In genomic region chr22:23072035-23072910, GRCh38 we compare ENCODE assay signal across 12 cellular contexts. TPM values are rescaled to one million over a fixed set of nuclear protein-coding genes. Genes with fewer than 3 reads are reported as not detected.
DNase-seq lines count a peak whose midpoint lies in the region; ATAC-seq and TF ChIP-seq lines count a peak whose summit lies in the region.
"Had no signal": no experiment of that assay in that cellular context is flagged by ENCODE, and none has a peak within 500 bp of the region (broad histone marks: within the 10 kb centered on the region; RNA-seq: fewer than 3 reads in every experiment).

No MANE protein-coding gene starts in this region.

- no peak overlapping the region for H3K4me3 Mint-ChIP-seq in activated CD4-positive, alpha-beta T cell treated with anti-CD3 and anti-CD28 coated beads, Interleukin-2, amount 10 ng/mL, durations not matched to agents 7 days and 5 days
- H3K4me3 Mint-ChIP-seq in activated T-helper 1 cell treated with anti-CD3 and anti-CD28 coated beads, Interleukin-12 subunit alpha, Interleukin-12 subunit beta, Interleukin-2, Interleukin-4 antibody, amounts not matched to agents 30 ng/mL and 10 ng/mL and 1 ng/mL, durations not matched to agents 14 hours and 24 hours and 36 hours: peak overlapping the region; percentile 2

- TF ChIP-seq CTCF in lower lobe of right lung (IDR thresholded peaks at IDR 0.05) (no peak), stomach (IDR thresholded peaks at IDR 0.05) (no peak)

- H3K9me3 Mint-ChIP-seq in activated CD4-positive, alpha-beta T cell treated with anti-CD3 and anti-CD28 coated beads, Interleukin-2, amount 10 ng/mL, durations not matched to agents 7 days and 5 days: no peaks in the 10 kb centered on the region
- H3K9me3 Mint-ChIP-seq in activated T-helper 1 cell treated with anti-CD3 and anti-CD28 coated beads, Interleukin-12 subunit alpha, Interleukin-12 subunit beta, Interleukin-2, Interleukin-4 antibody, amounts not matched to agents 30 ng/mL and 10 ng/mL and 1 ng/mL, durations not matched to agents 14 hours and 24 hours and 36 hours: no peaks in the 10 kb centered on the region
- H3K9me3 Mint-ChIP-seq: stimulated activated naive CD8-positive, alpha-beta T cell treated with anti-CD3 and anti-CD28 coated beads, Interleukin-15, Interleukin-2, amounts not matched to agents 100 ng/mL and 50 ng/mL, for 24 hours had no signal

- H3K27ac ChIP-seq in lower lobe of right lung (no peak overlapping the region), stomach (peak overlapping the region in 4 of 5 donors; percentile 62 to 82 (median 72))
- H3K27ac ChIP-seq: A549, neutrophil had no signal

- peaks cover 19% of the 10 kb centered on the region for H3K27me3 ChIP-seq in lower lobe of right lung (ENCODE audit: low read depth)
- peaks cover 0 to 16% (median 4%) of the 10 kb centered on the region in 3 donors for H3K27me3 ChIP-seq in stomach

- H3K27me3 Mint-ChIP-seq in activated CD4-positive, alpha-beta T cell treated with anti-CD3 and anti-CD28 coated beads, Interleukin-2, amount 10 ng/mL, durations not matched to agents 7 days and 5 days: peaks cover 40% of the 10 kb centered on the region
- peaks cover 36% of the 10 kb centered on the region for H3K27me3 Mint-ChIP-seq in activated T-helper 1 cell treated with anti-CD3 and anti-CD28 coated beads, Interleukin-12 subunit alpha, Interleukin-12 subunit beta, Interleukin-2, Interleukin-4 antibody, amounts not matched to agents 30 ng/mL and 10 ng/mL and 1 ng/mL, durations not matched to agents 14 hours and 24 hours and 36 hours (ENCODE audit: insufficient read depth)

- no peak for ATAC-seq in lower lobe of right lung
- ATAC-seq in GM18870 (IDR thresholded peaks at IDR 0.05; ENCODE audit: unreplicated experiment): no peak
- no peak for ATAC-seq in GM19328 (IDR thresholded peaks at IDR 0.05; ENCODE audit: unreplicated experiment)
- no peak for ATAC-seq in HG03095 (IDR thresholded peaks at IDR 0.05; ENCODE audit: unreplicated experiment)
- ATAC-seq: A549 had no signal

- peaks cover 16% of the 10 kb centered on the region for H3K4me1 ChIP-seq in lower lobe of right lung
- peaks cover 23 to 54% (median 34%) of the 10 kb centered on the region in 4 donors for H3K4me1 ChIP-seq in stomach

- POLR2A ChIA-PET in activated CD4-positive, alpha-beta T cell treated with anti-CD3 and anti-CD28 coated beads, Interleukin-2, amount 10 ng/mL, durations not matched to agents 7 days and 5 days (lab: Charles Lee): no interaction called here

- 72 to 85% (median 82%) methylated on average over 10 to 11 of the region's 11 CpGs for WGBS in stomach, 5 donors

- no peak for DNase-seq in activated CD4-positive, alpha-beta T cell treated with anti-CD3 and anti-CD28 coated beads, Interleukin-2, amount 10 ng/mL, durations not matched to agents 7 days and 5 days
- no peak for DNase-seq in activated CD4-positive, alpha-beta T cell treated with anti-CD3 and anti-CD28 coated beads, Interleukin-2, amount 50 U/mL, for 1 hour
- no peak for DNase-seq in activated T-helper 1 cell treated with anti-CD3 and anti-CD28 coated beads, Interleukin-12 subunit alpha, Interleukin-12 subunit beta, Interleukin-2, Interleukin-4 antibody, amounts not matched to agents 30 ng/mL and 10 ng/mL and 1 ng/mL, durations not matched to agents 14 hours and 24 hours and 36 hours (ENCODE audit: low spot score)
- peak; percentile 28 for DNase-seq in lower lobe of right lung
- DNase-seq in stomach: no peak
- DNase-seq: esophagus squamous epithelium had no signal

- no peaks in the 10 kb centered on the region for H3K9me3 ChIP-seq in lower lobe of right lung
- no peaks in the 10 kb centered on the region for H3K9me3 ChIP-seq in stomach
- H3K9me3 ChIP-seq: A549, esophagus squamous epithelium, neutrophil had no signal

- no peak overlapping the region for H3K4me3 ChIP-seq in lower lobe of right lung
- H3K4me3 ChIP-seq in stomach: peak overlapping the region in 3 of 4 donors; percentile 82 to 95 (median 84)
- H3K4me3 ChIP-seq: A549 had no signal

- no peaks in the 10 kb centered on the region for H3K36me3 ChIP-seq in lower lobe of right lung
- H3K36me3 ChIP-seq in stomach: no peaks in the 10 kb centered on the region
- H3K36me3 ChIP-seq: esophagus squamous epithelium, neutrophil had no signal

- intact Hi-C loops in activated T-helper 1 cell treated with anti-CD3 and anti-CD28 coated beads, Interleukin-12 subunit alpha, Interleukin-12 subunit beta, Interleukin-2, Interleukin-4 antibody, amounts not matched to agents 30 ng/mL and 10 ng/mL and 1 ng/mL, durations not matched to agents 14 hours and 24 hours and 36 hours (cut with micrococcal nuclease): loop anchor here (5.0 kb wide), 1 partner anchor 70 kb away; the partner anchor contains the start of gene RSPH14
- intact Hi-C loops in lower lobe of right lung (cut with DNase I): no loop called here
- intact Hi-C loops in stomach (cut with DNase I; ENCODE audit: low total_unique reads): no loop called here

- H3K36me3 Mint-ChIP-seq in activated CD4-positive, alpha-beta T cell treated with anti-CD3 and anti-CD28 coated beads, Interleukin-2, amount 10 ng/mL, durations not matched to agents 7 days and 5 days (ENCODE audit: low read depth): no peaks in the 10 kb centered on the region
- H3K36me3 Mint-ChIP-seq in activated T-helper 1 cell treated with anti-CD3 and anti-CD28 coated beads, Interleukin-12 subunit alpha, Interleukin-12 subunit beta, Interleukin-2, Interleukin-4 antibody, amounts not matched to agents 30 ng/mL and 10 ng/mL and 1 ng/mL, durations not matched to agents 14 hours and 24 hours and 36 hours (ENCODE audit: low read depth): no peaks in the 10 kb centered on the region

- no peak for TF ChIP-seq POLR2A in stomach (IDR thresholded peaks at IDR 0.05)

- H3K4me1 Mint-ChIP-seq in activated CD4-positive, alpha-beta T cell treated with anti-CD3 and anti-CD28 coated beads, Interleukin-2, amount 10 ng/mL, durations not matched to agents 7 days and 5 days: peaks cover 9% of the 10 kb centered on the region
- H3K4me1 Mint-ChIP-seq in activated T-helper 1 cell treated with anti-CD3 and anti-CD28 coated beads, Interleukin-12 subunit alpha, Interleukin-12 subunit beta, Interleukin-2, Interleukin-4 antibody, amounts not matched to agents 30 ng/mL and 10 ng/mL and 1 ng/mL, durations not matched to agents 14 hours and 24 hours and 36 hours (ENCODE audit: low read depth): no peaks in the 10 kb centered on the region

- H3K27ac Mint-ChIP-seq in activated CD4-positive, alpha-beta T cell treated with anti-CD3 and anti-CD28 coated beads, Interleukin-2, amount 10 ng/mL, durations not matched to agents 7 days and 5 days: peak overlapping the region; percentile 19
- no peak overlapping the region for H3K27ac Mint-ChIP-seq in activated T-helper 1 cell treated with anti-CD3 and anti-CD28 coated beads, Interleukin-12 subunit alpha, Interleukin-12 subunit beta, Interleukin-2, Interleukin-4 antibody, amounts not matched to agents 30 ng/mL and 10 ng/mL and 1 ng/mL, durations not matched to agents 14 hours and 24 hours and 36 hours
- H3K27ac Mint-ChIP-seq: stimulated activated naive CD8-positive, alpha-beta T cell treated with anti-CD3 and anti-CD28 coated beads, Interleukin-15, Interleukin-2, amounts not matched to agents 100 ng/mL and 50 ng/mL, for 24 hours had no signal

- no peak for TF ChIP-seq EP300 in stomach (IDR thresholded peaks at IDR 0.05)

- CTCF ChIA-PET in activated CD4-positive, alpha-beta T cell treated with anti-CD3 and anti-CD28 coated beads, Interleukin-2, amount 10 ng/mL, durations not matched to agents 7 days and 5 days (lab: Charles Lee): interaction anchor here (1.2 to 1.9 kb wide), 2 partner anchors 11 to 36 kb away, joined by 3 to 4 read pairs; no protein-coding TSS in a partner anchor

RNA-seq across cellular contexts. Expression of gene GNAZ, which starts 2.0 kb away (rescaled TPM):
- under 1 TPM; 0.35 to 0.37 TPM for total RNA-seq in activated CD4-positive, alpha-beta T cell treated with anti-CD3 and anti-CD28 coated beads, Interleukin-2, amount 10 ng/mL, durations not matched to agents 7 days and 5 days
- total RNA-seq in activated T-helper 1 cell treated with anti-CD3 and anti-CD28 coated beads, Interleukin-12 subunit alpha, Interleukin-12 subunit beta, Interleukin-2, Interleukin-4 antibody, amounts not matched to agents 30 ng/mL and 10 ng/mL and 1 ng/mL, durations not matched to agents 14 hours and 24 hours and 36 hours: 0.75 and 0.93 TPM in 2 replicates
- total RNA-seq in lower lobe of right lung (2.4 TPM), stomach (10 to 100 TPM in 4 of 5 donors, 1 to 10 TPM in 1; 7.6 to 18.8 (median 17.9) TPM)
- 1 to 10 TPM; 4.3 to 8.6 (median 8.1) TPM for polyA plus RNA-seq in stomach
